Comparison of ENCODE assay signal across 15 cellular contexts in genomic region chr3:101635345-101635744, GRCh38.
"Had no signal": no experiment of that assay in that cellular context is flagged by ENCODE, and none has a peak within 500 bp of the region (broad histone marks: within the 10 kb centered on the region; RNA-seq: fewer than 3 reads in every experiment).

No MANE protein-coding gene starts in this region.

- H3K36me3 ChIP-seq: tibial nerve, WERI-Rb-1 had no signal

- H3K9ac ChIP-seq: parathyroid adenoma had no signal

- H3K27me3 ChIP-seq: tibial nerve had no signal

- H3K27ac ChIP-seq: parathyroid adenoma, tibial nerve, WERI-Rb-1 had no signal

- H3K4me1 Mint-ChIP-seq: activated CD4-positive, alpha-beta T cell treated with anti-CD3 and anti-CD28 coated beads for 36 hours; brain had no signal

- H3K27me3 Mint-ChIP-seq: activated CD4-positive, alpha-beta memory T cell treated with anti-CD3 and anti-CD28 coated beads for 36 hours; activated CD4-positive, alpha-beta T cell treated with anti-CD3 and anti-CD28 coated beads for 36 hours; dendritic cell treated with granulocyte-macrophage colony-stimulating factor and Interleukin-4, amounts not matched to agents 40 ng/mL and 50 ng/mL, for 4 days; naive B cell had no signal

- H3K27ac Mint-ChIP-seq: activated CD4-positive, alpha-beta memory T cell treated with anti-CD3 and anti-CD28 coated beads for 36 hours; activated CD4-positive, alpha-beta T cell treated with anti-CD3 and anti-CD28 coated beads for 36 hours; brain; dendritic cell treated with granulocyte-macrophage colony-stimulating factor and Interleukin-4, amounts not matched to agents 40 ng/mL and 50 ng/mL, for 4 days had no signal

- H3K36me3 Mint-ChIP-seq: activated CD4-positive, alpha-beta memory T cell treated with anti-CD3 and anti-CD28 coated beads for 36 hours; activated naive CD4-positive, alpha-beta T cell treated with anti-CD3 and anti-CD28 coated beads, Interleukin-2, amount 50 U/mL, for 72 hours; brain; naive B cell had no signal

- H3K4me3 ChIP-seq: tibial nerve had no signal

- H3K4me3 Mint-ChIP-seq: activated CD4-positive, alpha-beta memory T cell treated with anti-CD3 and anti-CD28 coated beads for 36 hours; activated CD4-positive, alpha-beta T cell treated with anti-CD3 and anti-CD28 coated beads for 36 hours; activated T-cell treated with anti-CD3 and anti-CD28 coated beads, Interleukin-2, amount 50 U/mL, for 4 hours; brain; dendritic cell treated with granulocyte-macrophage colony-stimulating factor and Interleukin-4, amounts not matched to agents 40 ng/mL and 50 ng/mL, for 4 days; naive B cell had no signal

- DNase-seq: activated CD4-positive, alpha-beta memory T cell treated with anti-CD3 and anti-CD28 coated beads for 36 hours; activated CD4-positive, alpha-beta T cell treated with anti-CD3 and anti-CD28 coated beads for 36 hours; activated gamma-delta T cell; activated T-cell treated with anti-CD3 and anti-CD28 coated beads, Interleukin-2, amount 50 U/mL, for 4 hours; central memory CD4-positive, alpha-beta T cell; islet precursor cell; naive B cell; stimulated activated CD4-positive, alpha-beta T cell treated with anti-CD3 and anti-CD28 coated beads, Interleukin-4, amount 100 ng/mL, for 24 hours; stimulated activated naive CD4-positive, alpha-beta T cell treated with Interleukin-2 at 50 U/mL for 16 hours; WERI-Rb-1 had no signal

- H3K9me3 Mint-ChIP-seq: activated CD4-positive, alpha-beta memory T cell treated with anti-CD3 and anti-CD28 coated beads for 36 hours; activated naive CD4-positive, alpha-beta T cell treated with anti-CD3 and anti-CD28 coated beads, Interleukin-2, amount 50 U/mL, for 72 hours; activated T-cell treated with anti-CD3 and anti-CD28 coated beads, Interleukin-2, amount 50 U/mL, for 4 hours; brain; dendritic cell treated with granulocyte-macrophage colony-stimulating factor and Interleukin-4, amounts not matched to agents 40 ng/mL and 50 ng/mL, for 4 days; naive B cell had no signal

- H3K9me3 ChIP-seq: tibial nerve had no signal

- H3K4me1 ChIP-seq: parathyroid adenoma, tibial nerve had no signal
